ENCODE assay signal across 38 cellular contexts in genomic region chr4:95387719-95388118, GRCh38.
"Had no signal": no experiment of that assay in that cellular context is flagged by ENCODE, and none has a peak within 500 bp of the region (broad histone marks: within the 10 kb centered on the region; RNA-seq: fewer than 3 reads in every experiment).

No MANE protein-coding gene starts in this region.

- H3K4me3 Mint-ChIP-seq: activated B cell treated with CpG ODN at 0.5 μM for 24 hours; activated CD4-positive, alpha-beta memory T cell treated with anti-CD3 and anti-CD28 coated beads for 36 hours; activated CD4-positive, alpha-beta T cell treated with anti-CD3 and anti-CD28 coated beads, Interleukin-2, amount 10 ng/mL, durations not matched to agents 24 days and 14 days; activated CD8-positive, alpha-beta T cell treated with anti-CD3 and anti-CD28 coated beads for 36 hours; activated naive CD4-positive, alpha-beta T cell treated with anti-CD3 and anti-CD28 coated beads for 36 hours; activated naive CD8-positive, alpha-beta T cell treated with anti-CD3 and anti-CD28 coated beads for 36 hours; activated T-cell treated with anti-CD3 and anti-CD28 coated beads, Interleukin-2, amount 50 U/mL, for 4 hours; activated T-cell treated with anti-CD3 and anti-CD28 coated beads, Interleukin-2, amount 50 U/mL, for 72 hours; activated T-helper 1 cell treated with anti-CD3 and anti-CD28 coated beads, Interleukin-12 subunit alpha, Interleukin-12 subunit beta, Interleukin-2, Interleukin-4 antibody, amounts not matched to agents 30 ng/mL and 10 ng/mL and 1 ng/mL, durations not matched to agents 14 hours and 24 hours and 36 hours; activated T-helper 17 cell treated with anti-CD3 and anti-CD28 coated beads, Interleukin-2, amount 50 U/mL, for 72 hours; brain; central memory CD8-positive, alpha-beta T cell; T-helper 1 cell treated with Interleukin-12 subunit alpha and Interleukin-12 subunit beta and Interleukin-4 antibody, amounts not matched to agents 30 μg/mL and 1 μg/mL, for 36 hours; T-helper 2 cell treated with Interferon-gamma antibody and Interleukin-4, amounts not matched to agents 5 μg/mL and 100 μg/mL, for 36 hours had no signal

- H3K27ac ChIP-seq: adrenal gland, cardiac muscle cell, VCaP had no signal

- H3K4me3 ChIP-seq: adrenal gland, cardiac muscle cell had no signal

- H3K4me1 ChIP-seq: adrenal gland had no signal

- H3K9me3 Mint-ChIP-seq: activated B cell treated with CpG ODN at 0.5 μM for 24 hours; activated CD4-positive, alpha-beta memory T cell treated with anti-CD3 and anti-CD28 coated beads for 36 hours; activated CD4-positive, alpha-beta T cell treated with anti-CD3 and anti-CD28 coated beads, Interleukin-2, amount 10 ng/mL, durations not matched to agents 24 days and 14 days; activated CD8-positive, alpha-beta T cell treated with anti-CD3 and anti-CD28 coated beads for 36 hours; activated naive CD4-positive, alpha-beta T cell treated with anti-CD3 and anti-CD28 coated beads for 36 hours; activated naive CD4-positive, alpha-beta T cell treated with anti-CD3 and anti-CD28 coated beads, Interleukin-2, amount 50 U/mL, for 72 hours; activated naive CD8-positive, alpha-beta T cell treated with anti-CD3 and anti-CD28 coated beads for 36 hours; activated T-cell treated with anti-CD3 and anti-CD28 coated beads, Interleukin-2, amount 50 U/mL, for 4 hours; activated T-cell treated with anti-CD3 and anti-CD28 coated beads, Interleukin-2, amount 50 U/mL, for 72 hours; activated T-helper 1 cell treated with anti-CD3 and anti-CD28 coated beads, Interleukin-12 subunit alpha, Interleukin-12 subunit beta, Interleukin-2, Interleukin-4 antibody, amounts not matched to agents 30 ng/mL and 10 ng/mL and 1 ng/mL, durations not matched to agents 14 hours and 24 hours and 36 hours; activated T-helper 17 cell treated with anti-CD3 and anti-CD28 coated beads, Interleukin-2, amount 50 U/mL, for 72 hours; brain; T-helper 1 cell treated with Interleukin-12 subunit alpha and Interleukin-12 subunit beta and Interleukin-4 antibody, amounts not matched to agents 30 μg/mL and 1 μg/mL, for 36 hours; T-helper 2 cell treated with Interferon-gamma antibody and Interleukin-4, amounts not matched to agents 5 μg/mL and 100 μg/mL, for 36 hours had no signal

- H3K4me1 Mint-ChIP-seq: activated B cell treated with CpG ODN at 0.5 μM for 24 hours; activated CD4-positive, alpha-beta T cell treated with anti-CD3 and anti-CD28 coated beads, Interleukin-2, amount 10 ng/mL, durations not matched to agents 24 days and 14 days; activated naive CD8-positive, alpha-beta T cell treated with anti-CD3 and anti-CD28 coated beads for 36 hours; activated T-helper 17 cell treated with anti-CD3 and anti-CD28 coated beads, Interleukin-2, amount 50 U/mL, for 72 hours; central memory CD8-positive, alpha-beta T cell had no signal

- H3K9me3 ChIP-seq: adrenal gland had no signal

- ATAC-seq: activated CD8-positive, alpha-beta T cell treated with anti-CD3 and anti-CD28 coated beads for 36 hours; activated naive CD4-positive, alpha-beta T cell treated with anti-CD3 and anti-CD28 coated beads, Interleukin-2, amount 50 U/mL, for 72 hours; activated T-cell treated with anti-CD3 and anti-CD28 coated beads, Interleukin-2, amount 50 U/mL, for 4 hours; activated T-cell treated with anti-CD3 and anti-CD28 coated beads, Interleukin-2, amount 50 U/mL, for 72 hours; activated T-helper 17 cell treated with anti-CD3 and anti-CD28 coated beads, Interleukin-2, amount 50 U/mL, for 72 hours had no signal

- H3K27me3 Mint-ChIP-seq: activated B cell treated with CpG ODN at 0.5 μM for 24 hours; activated CD4-positive, alpha-beta memory T cell treated with anti-CD3 and anti-CD28 coated beads for 36 hours; activated CD8-positive, alpha-beta T cell treated with anti-CD3 and anti-CD28 coated beads for 36 hours; activated T-helper 17 cell treated with anti-CD3 and anti-CD28 coated beads, Interleukin-2, amount 50 U/mL, for 72 hours; central memory CD8-positive, alpha-beta T cell had no signal

- H3K36me3 ChIP-seq: adrenal gland, cardiac muscle cell had no signal

- FAIRE-seq: bronchial epithelial cell, TTC549 had no signal

- H3K36me3 Mint-ChIP-seq: activated CD4-positive, alpha-beta memory T cell treated with anti-CD3 and anti-CD28 coated beads for 36 hours; activated naive CD4-positive, alpha-beta T cell treated with anti-CD3 and anti-CD28 coated beads, Interleukin-2, amount 50 U/mL, for 72 hours; activated naive CD8-positive, alpha-beta T cell treated with anti-CD3 and anti-CD28 coated beads for 36 hours; brain had no signal

- H3K27ac Mint-ChIP-seq: activated B cell treated with CpG ODN at 0.5 μM for 24 hours; activated CD4-positive, alpha-beta memory T cell treated with anti-CD3 and anti-CD28 coated beads for 36 hours; activated CD4-positive, alpha-beta T cell treated with anti-CD3 and anti-CD28 coated beads, Interleukin-2, amount 10 ng/mL, durations not matched to agents 24 days and 14 days; activated CD8-positive, alpha-beta T cell treated with anti-CD3 and anti-CD28 coated beads for 36 hours; activated naive CD4-positive, alpha-beta T cell treated with anti-CD3 and anti-CD28 coated beads for 36 hours; activated naive CD4-positive, alpha-beta T cell treated with anti-CD3 and anti-CD28 coated beads, Interleukin-2, amount 50 U/mL, for 72 hours; activated naive CD8-positive, alpha-beta T cell treated with anti-CD3 and anti-CD28 coated beads for 36 hours; activated T-cell treated with anti-CD3 and anti-CD28 coated beads, Interleukin-2, amount 50 U/mL, for 72 hours; activated T-helper 1 cell treated with anti-CD3 and anti-CD28 coated beads, Interleukin-12 subunit alpha, Interleukin-12 subunit beta, Interleukin-2, Interleukin-4 antibody, amounts not matched to agents 30 ng/mL and 10 ng/mL and 1 ng/mL, durations not matched to agents 14 hours and 24 hours and 36 hours; activated T-helper 17 cell treated with anti-CD3 and anti-CD28 coated beads, Interleukin-2, amount 50 U/mL, for 72 hours; brain; T-helper 1 cell treated with Interleukin-12 subunit alpha and Interleukin-12 subunit beta and Interleukin-4 antibody, amounts not matched to agents 30 μg/mL and 1 μg/mL, for 36 hours; T-helper 2 cell treated with Interferon-gamma antibody and Interleukin-4, amounts not matched to agents 5 μg/mL and 100 μg/mL, for 36 hours had no signal

- H3K27me3 ChIP-seq: adrenal gland, cardiac muscle cell had no signal

- DNase-seq: activated B cell treated with CpG ODN at 0.5 μM for 24 hours; activated CD4-positive, alpha-beta memory T cell treated with anti-CD3 and anti-CD28 coated beads for 36 hours; activated CD4-positive, alpha-beta T cell treated with anti-CD3 and anti-CD28 coated beads for 4 hours; activated CD4-positive, alpha-beta T cell treated with anti-CD3 and anti-CD28 coated beads, Interleukin-2, amount 10 ng/mL, durations not matched to agents 24 days and 14 days; activated CD4-positive, alpha-beta T cell treated with anti-CD3 and anti-CD28 coated beads, Interleukin-2, amount 50 U/mL, for 1 hour; activated CD4-positive, alpha-beta T cell treated with anti-CD3 and anti-CD28 coated beads, Interleukin-2, amount 50 U/mL, for 4 hours; activated CD4-positive, CD25-positive, alpha-beta regulatory T cell treated with anti-CD3 and anti-CD28 coated beads, Interleukin-2, amount 50 U/mL, for 72 hours; activated CD8-positive, alpha-beta memory T cell treated with anti-CD3 and anti-CD28 coated beads, Interleukin-2, amount 50 U/mL, for 4 hours; activated CD8-positive, alpha-beta T cell treated with anti-CD3 and anti-CD28 coated beads for 36 hours; activated effector memory CD4-positive, alpha-beta T cell treated with anti-CD3 and anti-CD28 coated beads, Interleukin-2, amount 50 U/mL, for 16 hours; activated gamma-delta T cell treated with Interleukin-2 at 50 U/mL for 16 hours; activated naive CD4-positive, alpha-beta T cell; activated naive CD4-positive, alpha-beta T cell treated with anti-CD3 and anti-CD28 coated beads for 36 hours; activated naive CD4-positive, alpha-beta T cell treated with anti-CD3 and anti-CD28 coated beads, Interleukin-2, amount 50 U/mL, for 16 hours; activated naive CD8-positive, alpha-beta T cell treated with anti-CD3 and anti-CD28 coated beads for 36 hours; activated T-cell treated with anti-CD3 and anti-CD28 coated beads for 4 hours; activated T-cell treated with anti-CD3 and anti-CD28 coated beads, Interleukin-2, amount 50 U/mL, for 1 hour; activated T-cell treated with anti-CD3 and anti-CD28 coated beads, Interleukin-2, amount 50 U/mL, for 4 hours; activated T-cell treated with anti-CD3 and anti-CD28 coated beads, Interleukin-2, amount 50 U/mL, for 72 hours; adrenal gland; amygdala; aorta; caudate nucleus; cerebellar nuclear complex; T-helper 1 cell; T-helper 2 cell; T-helper 9 cell had no signal
